In genomic region chr5:181241393-181241975, GRCh38 we compare ENCODE assay signal across 8 cellular contexts. TPM values are rescaled to one million over a fixed set of nuclear protein-coding genes. Genes with fewer than 3 reads are reported as not detected.
DNase-seq lines count a peak whose midpoint lies in the region; ATAC-seq and TF ChIP-seq lines count a peak whose summit lies in the region.

No MANE protein-coding gene starts in this region.

- intact Hi-C loops in activated B cell treated with CpG ODN at 0.5 μM for 24 hours (cut with micrococcal nuclease) = loop anchor here (5.0 kb wide), 1 partner anchor 34 kb away; the partner anchor contains the start of gene TRIM7

- peak overlapping the region; percentile 99 for H3K4me3 Mint-ChIP-seq in activated T-cell treated with anti-CD3 and anti-CD28 coated beads, Interleukin-2, amount 50 U/mL, for 24 hours
- H3K4me3 Mint-ChIP-seq in activated B cell treated with CpG ODN at 0.5 μM for 24 hours = peak overlapping the region; percentile 96

- no peaks in the 10 kb centered on the region for H3K27me3 Mint-ChIP-seq in activated T-cell treated with anti-CD3 and anti-CD28 coated beads, Interleukin-2, amount 50 U/mL, for 24 hours
- H3K27me3 Mint-ChIP-seq in activated B cell treated with CpG ODN at 0.5 μM for 24 hours = no peaks in the 10 kb centered on the region

- no peak for DNase-seq in activated T-cell treated with anti-CD3 and anti-CD28 coated beads, Interleukin-2, amount 50 U/mL, for 24 hours
- no peak for DNase-seq in activated T-cell treated with anti-CD3 and anti-CD28 coated beads for 4 hours
- DNase-seq in activated B cell treated with CpG ODN at 0.5 μM for 24 hours = no peak
- DNase-seq in fibroblast of lung (ENCODE audit: low read depth in 2 of 2) = peak; percentile 77 to 82
- no peak for DNase-seq in NCI-H510A treated with DMSO at 0.1 percent for 48 hours (lab: John Stamatoyannopoulos, UW)
- no peak for DNase-seq in iPS-NIHi7 (ENCODE audit: extremely low spot score)
- DNase-seq in NCI-H69 (lab: John Stamatoyannopoulos, UW) = no peak

- H3K9me3 Mint-ChIP-seq in activated T-cell treated with anti-CD3 and anti-CD28 coated beads, Interleukin-2, amount 50 U/mL, for 24 hours = peaks cover 2% of the 10 kb centered on the region
- no peaks in the 10 kb centered on the region for H3K9me3 Mint-ChIP-seq in activated B cell treated with CpG ODN at 0.5 μM for 24 hours

- peak overlapping the region; percentile 100 for H3K27ac Mint-ChIP-seq in activated T-cell treated with anti-CD3 and anti-CD28 coated beads, Interleukin-2, amount 50 U/mL, for 24 hours
- H3K27ac Mint-ChIP-seq in activated B cell treated with CpG ODN at 0.5 μM for 24 hours = peak overlapping the region; percentile 98

- peaks cover 84% of the 10 kb centered on the region for H3K36me3 Mint-ChIP-seq in activated T-cell treated with anti-CD3 and anti-CD28 coated beads, Interleukin-2, amount 50 U/mL, for 24 hours (ENCODE audit: low read depth)
- peaks cover 76% of the 10 kb centered on the region for H3K36me3 Mint-ChIP-seq in activated B cell treated with CpG ODN at 0.5 μM for 24 hours (ENCODE audit: low read depth)

- no peak for ATAC-seq in activated B cell treated with CpG ODN at 0.5 μM for 24 hours (ENCODE audit: low read depth)

- no peaks in the 10 kb centered on the region for H3K27me3 ChIP-seq in fibroblast of lung (ENCODE audit: control insufficient read depth, insufficient read depth, low read length)

- peaks cover 27% of the 10 kb centered on the region for H3K36me3 ChIP-seq in fibroblast of lung (ENCODE audit: control insufficient read depth, insufficient read depth, low read length)

- peaks cover 55% of the 10 kb centered on the region for H3K4me1 Mint-ChIP-seq in activated T-cell treated with anti-CD3 and anti-CD28 coated beads, Interleukin-2, amount 50 U/mL, for 24 hours (ENCODE audit: low read depth)
- H3K4me1 Mint-ChIP-seq in activated B cell treated with CpG ODN at 0.5 μM for 24 hours = peaks cover 58% of the 10 kb centered on the region

- H3K4me2 ChIP-seq in fibroblast of lung (ENCODE audit: extremely low read depth, insufficient read depth, low read length) = peak overlapping the region; percentile 94

- peak overlapping the region; percentile 0 for H3K9ac ChIP-seq in fibroblast of lung (ENCODE audit: insufficient read depth, low read length)

- H3K27ac ChIP-seq in fibroblast of lung (ENCODE audit: insufficient read depth, low read length) (peak overlapping the region; percentile 83), skin epidermis (peak overlapping the region in 10 of 21 experiments; percentile 3 to 98 (median 89))

- H3K4me1 ChIP-seq in fibroblast of lung (ENCODE audit: control insufficient read depth, extremely low read depth, insufficient read depth, low read length) = peaks cover 19% of the 10 kb centered on the region

- peaks cover 6% of the 10 kb centered on the region for H4K20me1 ChIP-seq in fibroblast of lung (ENCODE audit: control insufficient read depth, extremely low read depth, insufficient read depth, low read length)

- H3K79me2 ChIP-seq in fibroblast of lung (ENCODE audit: control insufficient read depth, insufficient read depth, low read length) = peaks cover 63% of the 10 kb centered on the region

- TF ChIP-seq CTCF in activated B cell treated with CpG ODN at 0.5 μM for 24 hours (IDR thresholded peaks at IDR 0.05) = no peak
- TF ChIP-seq CTCF in fibroblast of lung (conservative IDR thresholded peaks at IDR 0.05 in 1 of 2, IDR thresholded peaks at IDR 0.05 in 1 of 2; ENCODE audit: low read depth in 1 of 2, low read length in 2 of 2) = no peak

- POLR2A ChIA-PET in activated B cell treated with CpG ODN at 0.5 μM for 24 hours (lab: Charles Lee) = interaction anchor here (0.7 to 8.8 kb wide), 4 partner anchors 17 to 60 kb away, joined by 6 to 177 read pairs (median 108); partner anchors contain the start of genes TRIM41 and TRIM52

- CTCF ChIA-PET in activated B cell treated with CpG ODN at 0.5 μM for 24 hours (lab: Charles Lee) = no interaction called here

- H3K9me3 ChIP-seq in fibroblast of lung (ENCODE audit: control insufficient read depth, insufficient read depth, low read depth, low read length) = no peaks in the 10 kb centered on the region

- peak overlapping the region; percentile 90 to 100 (median 96) for H3K4me3 ChIP-seq in fibroblast of lung (replicated peaks in 1 of 4; ENCODE audit: control extremely low read depth in 1 of 4, insufficient read depth in 1 of 4, low read depth in 3 of 4, low read length in 4 of 4)
- peak overlapping the region in 4 of 7 experiments; percentile 53 to 89 (median 70) for H3K4me3 ChIP-seq in skin epidermis

- no peak overlapping the region for H2AFZ ChIP-seq in fibroblast of lung (ENCODE audit: low read length)

RNA-seq across cellular contexts. Expression of gene RACK1, which starts 2.2 kb away (rescaled TPM):
- total RNA-seq in activated B cell treated with CpG ODN at 0.5 μM for 24 hours (2,528 and 2,812 TPM in 2 replicates), fibroblast of lung (4,649 and 6,091 TPM in 2 replicates)
- 3,014 and 3,409 TPM in 2 replicates for polyA plus RNA-seq in fibroblast of lung
- 2,910 and 3,137 TPM in 2 replicates for polyA plus RNA-seq in fibroblast of lung (2012)
- polyA minus RNA-seq in fibroblast of lung (ENCODE audit: low replicate concordance) = 11,904 and 12,258 TPM in 2 replicates

RNA-seq across cellular contexts. Expression of gene TRIM41, which starts 18.4 kb away (rescaled TPM):
- 34.9 and 39.6 TPM in 2 replicates for total RNA-seq in activated B cell treated with CpG ODN at 0.5 μM for 24 hours
- 13.9 and 17.0 TPM in 2 replicates for total RNA-seq in fibroblast of lung
- polyA plus RNA-seq in fibroblast of lung = 8.3 and 11.0 TPM in 2 replicates
- polyA plus RNA-seq in fibroblast of lung (2012) = 15.1 and 19.1 TPM in 2 replicates
- 10.5 and 10.8 TPM in 2 replicates for polyA minus RNA-seq in fibroblast of lung (ENCODE audit: low replicate concordance)

RNA-seq across cellular contexts. Expression of gene TRIM52, which starts 19.5 kb away (rescaled TPM):
- total RNA-seq in activated B cell treated with CpG ODN at 0.5 μM for 24 hours (30.9 and 36.9 TPM in 2 replicates), fibroblast of lung (7.2 and 7.9 TPM in 2 replicates)
- 5.5 and 8.1 TPM in 2 replicates for polyA plus RNA-seq in fibroblast of lung
- 4.0 and 5.1 TPM in 2 replicates for polyA plus RNA-seq in fibroblast of lung (2012)
- polyA minus RNA-seq in fibroblast of lung (ENCODE audit: low replicate concordance) = 2.3 and 2.4 TPM in 2 replicates

RNA-seq across cellular contexts. Expression of gene TRIM7, which starts 36.5 kb away (rescaled TPM):
- total RNA-seq in activated B cell treated with CpG ODN at 0.5 μM for 24 hours (0.32 and 0.51 TPM in 2 replicates), fibroblast of lung (2.3 and 7.3 TPM in 2 replicates)
- 4.7 and 6.9 TPM in 2 replicates for polyA plus RNA-seq in fibroblast of lung
- polyA plus RNA-seq in fibroblast of lung (2012) = 6.2 and 7.8 TPM in 2 replicates
- polyA minus RNA-seq in fibroblast of lung (ENCODE audit: low replicate concordance) = 0.55 and 1.9 TPM in 2 replicates

Comparison
In these comparisons a context has a peak if more than half of its experiments do, and no peak if none do; other contexts are left out.
1. DNase-seq: peak in fibroblast of lung (2 of 2); none in activated T-cell treated with anti-CD3 and anti-CD28 coated beads, Interleukin-2, amount 50 U/mL, for 24 hours (single experiment), activated T-cell treated with anti-CD3 and anti-CD28 coated beads for 4 hours (single experiment), activated B cell treated with CpG ODN at 0.5 μM for 24 hours (single experiment), NCI-H510A treated with DMSO at 0.1 percent for 48 hours (single experiment), iPS-NIHi7 (single experiment) and NCI-H69 (single experiment).